Comparison of ENCODE assay signal across 3 cellular contexts in the genomic region with DNA sequence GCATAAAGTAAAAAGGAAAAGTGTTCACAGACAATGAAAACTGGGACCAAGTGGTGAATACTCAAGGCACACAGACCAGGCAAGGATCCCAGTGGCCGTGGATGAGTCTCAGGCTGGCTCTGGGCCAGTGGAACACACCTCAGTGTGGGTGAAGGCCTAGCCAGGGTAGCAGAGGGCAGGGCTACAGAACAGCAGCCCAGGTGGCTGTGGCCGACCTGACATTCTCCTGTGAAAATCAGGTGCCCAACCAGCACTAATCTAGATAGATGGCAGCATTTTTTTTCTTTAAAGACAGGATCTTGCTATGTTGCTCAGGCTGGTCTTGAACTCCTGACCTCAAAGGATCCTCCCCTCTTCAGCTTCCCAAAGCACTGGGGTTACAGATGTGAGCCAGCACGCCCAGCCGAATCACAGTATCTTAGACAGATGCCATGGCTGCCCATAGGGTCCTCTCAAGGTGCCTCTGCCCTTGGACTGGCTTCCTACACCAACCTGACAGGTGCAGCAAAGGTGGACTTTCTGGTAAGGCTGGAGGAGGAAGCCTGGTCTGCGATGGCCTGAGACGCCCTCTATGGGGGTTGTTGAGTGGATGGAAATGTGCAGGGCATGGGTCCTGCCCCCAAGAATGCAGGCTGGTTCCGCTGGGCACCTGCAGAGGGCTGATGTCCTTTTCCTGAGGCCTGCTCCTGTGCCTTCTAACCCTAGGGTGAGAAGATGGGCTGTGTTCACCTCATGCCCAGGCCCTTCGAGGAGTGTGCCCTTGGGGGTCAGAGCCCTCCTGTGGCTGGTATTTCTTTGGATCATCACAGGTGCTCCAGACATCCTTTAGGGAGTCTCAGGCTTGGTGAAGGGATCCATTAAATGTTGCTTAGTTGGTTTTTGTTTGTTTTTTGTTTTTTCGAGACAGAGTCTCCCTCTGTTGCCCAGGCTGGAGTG.
TF ChIP-seq lines count a peak whose summit lies in the region.

No MANE protein-coding gene starts in this region.

TF ChIP-seq in SK-N-SH, 30 proteins besides CTCF, POLR2A, EP300 and RAD21 (continues in another document):
- no peak for TF ChIP-seq NRF1 (IDR thresholded peaks at IDR 0.05; ENCODE audit: low read depth, low read length)
- no peak for TF ChIP-seq EZH2phosphoT487 (IDR thresholded peaks at IDR 0.05; ENCODE audit: borderline replicate concordance, low read depth)
- no peak for TF ChIP-seq MEF2A (IDR thresholded peaks at IDR 0.05; ENCODE audit: borderline replicate concordance, low read depth)
- no peak for TF ChIP-seq FOXM1 (IDR thresholded peaks at IDR 0.05; ENCODE audit: low read depth)
- no peak for TF ChIP-seq GABPA (IDR thresholded peaks at IDR 0.05; ENCODE audit: low read depth)
- TF ChIP-seq, protein P1, sequence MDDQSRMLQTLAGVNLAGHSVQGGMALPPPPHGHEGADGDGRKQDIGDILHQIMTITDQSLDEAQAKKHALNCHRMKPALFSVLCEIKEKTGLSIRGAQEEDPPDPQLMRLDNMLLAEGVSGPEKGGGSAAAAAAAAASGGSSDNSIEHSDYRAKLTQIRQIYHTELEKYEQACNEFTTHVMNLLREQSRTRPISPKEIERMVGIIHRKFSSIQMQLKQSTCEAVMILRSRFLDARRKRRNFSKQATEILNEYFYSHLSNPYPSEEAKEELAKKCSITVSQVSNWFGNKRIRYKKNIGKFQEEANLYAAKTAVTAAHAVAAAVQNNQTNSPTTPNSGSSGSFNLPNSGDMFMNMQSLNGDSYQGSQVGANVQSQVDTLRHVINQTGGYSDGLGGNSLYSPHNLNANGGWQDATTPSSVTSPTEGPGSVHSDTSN (IDR thresholded peaks at IDR 0.05), result no peak
- TF ChIP-seq, protein P2, sequence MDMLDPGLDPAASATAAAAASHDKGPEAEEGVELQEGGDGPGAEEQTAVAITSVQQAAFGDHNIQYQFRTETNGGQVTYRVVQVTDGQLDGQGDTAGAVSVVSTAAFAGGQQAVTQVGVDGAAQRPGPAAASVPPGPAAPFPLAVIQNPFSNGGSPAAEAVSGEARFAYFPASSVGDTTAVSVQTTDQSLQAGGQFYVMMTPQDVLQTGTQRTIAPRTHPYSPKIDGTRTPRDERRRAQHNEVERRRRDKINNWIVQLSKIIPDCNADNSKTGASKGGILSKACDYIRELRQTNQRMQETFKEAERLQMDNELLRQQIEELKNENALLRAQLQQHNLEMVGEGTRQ (IDR thresholded peaks at IDR 0.05; ENCODE audit: borderline replicate concordance, low read depth, low read length), result no peak
- TF ChIP-seq TAF1 (IDR thresholded peaks at IDR 0.05; ENCODE audit: borderline replicate concordance, low read depth, low read length), result no peak
- TF ChIP-seq GATA2 (CRISPR knock-in tag; IDR thresholded peaks at IDR 0.05), result no peak
- TF ChIP-seq, protein P3, sequence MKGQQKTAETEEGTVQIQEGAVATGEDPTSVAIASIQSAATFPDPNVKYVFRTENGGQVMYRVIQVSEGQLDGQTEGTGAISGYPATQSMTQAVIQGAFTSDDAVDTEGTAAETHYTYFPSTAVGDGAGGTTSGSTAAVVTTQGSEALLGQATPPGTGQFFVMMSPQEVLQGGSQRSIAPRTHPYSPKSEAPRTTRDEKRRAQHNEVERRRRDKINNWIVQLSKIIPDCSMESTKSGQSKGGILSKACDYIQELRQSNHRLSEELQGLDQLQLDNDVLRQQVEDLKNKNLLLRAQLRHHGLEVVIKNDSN (IDR thresholded peaks at IDR 0.05; ENCODE audit: borderline replicate concordance, low read depth), result no peak
- TF ChIP-seq RCOR1 (IDR thresholded peaks at IDR 0.05; ENCODE audit: low read length), result no peak
- TF ChIP-seq SIN3A (IDR thresholded peaks at IDR 0.05; ENCODE audit: borderline replicate concordance, low read depth, low read length), result no peak
- TF ChIP-seq, protein P4, sequence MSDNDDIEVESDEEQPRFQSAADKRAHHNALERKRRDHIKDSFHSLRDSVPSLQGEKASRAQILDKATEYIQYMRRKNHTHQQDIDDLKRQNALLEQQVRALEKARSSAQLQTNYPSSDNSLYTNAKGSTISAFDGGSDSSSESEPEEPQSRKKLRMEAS (IDR thresholded peaks at IDR 0.05; ENCODE audit: low read depth), result no peak
- TF ChIP-seq, protein P5, sequence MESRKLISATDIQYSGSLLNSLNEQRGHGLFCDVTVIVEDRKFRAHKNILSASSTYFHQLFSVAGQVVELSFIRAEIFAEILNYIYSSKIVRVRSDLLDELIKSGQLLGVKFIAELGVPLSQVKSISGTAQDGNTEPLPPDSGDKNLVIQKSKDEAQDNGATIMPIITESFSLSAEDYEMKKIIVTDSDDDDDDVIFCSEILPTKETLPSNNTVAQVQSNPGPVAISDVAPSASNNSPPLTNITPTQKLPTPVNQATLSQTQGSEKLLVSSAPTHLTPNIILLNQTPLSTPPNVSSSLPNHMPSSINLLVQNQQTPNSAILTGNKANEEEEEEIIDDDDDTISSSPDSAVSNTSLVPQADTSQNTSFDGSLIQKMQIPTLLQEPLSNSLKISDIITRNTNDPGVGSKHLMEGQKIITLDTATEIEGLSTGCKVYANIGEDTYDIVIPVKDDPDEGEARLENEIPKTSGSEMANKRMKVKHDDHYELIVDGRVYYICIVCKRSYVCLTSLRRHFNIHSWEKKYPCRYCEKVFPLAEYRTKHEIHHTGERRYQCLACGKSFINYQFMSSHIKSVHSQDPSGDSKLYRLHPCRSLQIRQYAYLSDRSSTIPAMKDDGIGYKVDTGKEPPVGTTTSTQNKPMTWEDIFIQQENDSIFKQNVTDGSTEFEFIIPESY (IDR thresholded peaks at IDR 0.05; ENCODE audit: borderline replicate concordance, low read depth), result no peak

TF ChIP-seq in SK-N-SH treated with all-trans-retinoic acid at 6 μM for 48 hours, 23 proteins besides CTCF, POLR2A, EP300 and RAD21:
- TF ChIP-seq, protein P6, sequence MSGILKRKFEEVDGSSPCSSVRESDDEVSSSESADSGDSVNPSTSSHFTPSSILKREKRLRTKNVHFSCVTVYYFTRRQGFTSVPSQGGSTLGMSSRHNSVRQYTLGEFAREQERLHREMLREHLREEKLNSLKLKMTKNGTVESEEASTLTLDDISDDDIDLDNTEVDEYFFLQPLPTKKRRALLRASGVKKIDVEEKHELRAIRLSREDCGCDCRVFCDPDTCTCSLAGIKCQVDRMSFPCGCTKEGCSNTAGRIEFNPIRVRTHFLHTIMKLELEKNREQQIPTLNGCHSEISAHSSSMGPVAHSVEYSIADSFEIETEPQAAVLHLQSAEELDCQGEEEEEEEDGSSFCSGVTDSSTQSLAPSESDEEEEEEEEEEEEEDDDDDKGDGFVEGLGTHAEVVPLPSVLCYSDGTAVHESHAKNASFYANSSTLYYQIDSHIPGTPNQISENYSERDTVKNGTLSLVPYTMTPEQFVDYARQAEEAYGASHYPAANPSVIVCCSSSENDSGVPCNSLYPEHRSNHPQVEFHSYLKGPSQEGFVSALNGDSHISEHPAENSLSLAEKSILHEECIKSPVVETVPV (CRISPR knock-in tag; IDR thresholded peaks at IDR 0.05), result no peak
- TF ChIP-seq TOX (CRISPR knock-in tag; IDR thresholded peaks at IDR 0.05; ENCODE audit: borderline replicate concordance) (no peak), PPARA (CRISPR knock-in tag; IDR thresholded peaks at IDR 0.05; ENCODE audit: borderline replicate concordance) (no peak), ESRRG (CRISPR knock-in tag; IDR thresholded peaks at IDR 0.05) (no peak)
- TF ChIP-seq, protein P7, sequence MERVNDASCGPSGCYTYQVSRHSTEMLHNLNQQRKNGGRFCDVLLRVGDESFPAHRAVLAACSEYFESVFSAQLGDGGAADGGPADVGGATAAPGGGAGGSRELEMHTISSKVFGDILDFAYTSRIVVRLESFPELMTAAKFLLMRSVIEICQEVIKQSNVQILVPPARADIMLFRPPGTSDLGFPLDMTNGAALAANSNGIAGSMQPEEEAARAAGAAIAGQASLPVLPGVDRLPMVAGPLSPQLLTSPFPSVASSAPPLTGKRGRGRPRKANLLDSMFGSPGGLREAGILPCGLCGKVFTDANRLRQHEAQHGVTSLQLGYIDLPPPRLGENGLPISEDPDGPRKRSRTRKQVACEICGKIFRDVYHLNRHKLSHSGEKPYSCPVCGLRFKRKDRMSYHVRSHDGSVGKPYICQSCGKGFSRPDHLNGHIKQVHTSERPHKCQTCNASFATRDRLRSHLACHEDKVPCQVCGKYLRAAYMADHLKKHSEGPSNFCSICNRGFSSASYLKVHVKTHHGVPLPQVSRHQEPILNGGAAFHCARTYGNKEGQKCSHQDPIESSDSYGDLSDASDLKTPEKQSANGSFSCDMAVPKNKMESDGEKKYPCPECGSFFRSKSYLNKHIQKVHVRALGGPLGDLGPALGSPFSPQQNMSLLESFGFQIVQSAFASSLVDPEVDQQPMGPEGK (CRISPR knock-in tag; IDR thresholded peaks at IDR 0.05; ENCODE audit: borderline replicate concordance), result no peak
TF ChIP-seq in SK-N-SH treated with all-trans-retinoic acid at 6 μM for 48 hours: peak in this region for 0.

TF ChIP-seq in H1, 55 proteins besides CTCF, POLR2A, EP300 and RAD21:
- TF ChIP-seq SIRT6 (IDR thresholded peaks at IDR 0.05; ENCODE audit: low read length) (no peak), HDAC2 (IDR thresholded peaks at IDR 0.05; ENCODE audit: borderline replicate concordance in 1 of 2, low read depth in 2 of 2, low read length in 2 of 2) (no peak), SRF (IDR thresholded peaks at IDR 0.05; ENCODE audit: low read depth, low read length) (no peak), POU5F1 (IDR thresholded peaks at IDR 0.05; ENCODE audit: low read depth, low read length) (no peak), TAF7 (optimal IDR thresholded peaks at IDR 0.05; ENCODE audit: borderline replicate concordance, low read depth, low read length) (no peak), JUN (IDR thresholded peaks at IDR 0.05; ENCODE audit: low read depth, low read length) (no peak), KDM5A (IDR thresholded peaks at IDR 0.05; ENCODE audit: low read length) (no peak)
- TF ChIP-seq, protein P4 (IDR thresholded peaks at IDR 0.05), result no peak
- TF ChIP-seq, protein P8, sequence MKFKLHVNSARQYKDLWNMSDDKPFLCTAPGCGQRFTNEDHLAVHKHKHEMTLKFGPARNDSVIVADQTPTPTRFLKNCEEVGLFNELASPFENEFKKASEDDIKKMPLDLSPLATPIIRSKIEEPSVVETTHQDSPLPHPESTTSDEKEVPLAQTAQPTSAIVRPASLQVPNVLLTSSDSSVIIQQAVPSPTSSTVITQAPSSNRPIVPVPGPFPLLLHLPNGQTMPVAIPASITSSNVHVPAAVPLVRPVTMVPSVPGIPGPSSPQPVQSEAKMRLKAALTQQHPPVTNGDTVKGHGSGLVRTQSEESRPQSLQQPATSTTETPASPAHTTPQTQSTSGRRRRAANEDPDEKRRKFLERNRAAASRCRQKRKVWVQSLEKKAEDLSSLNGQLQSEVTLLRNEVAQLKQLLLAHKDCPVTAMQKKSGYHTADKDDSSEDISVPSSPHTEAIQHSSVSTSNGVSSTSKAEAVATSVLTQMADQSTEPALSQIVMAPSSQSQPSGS (IDR thresholded peaks at IDR 0.05; ENCODE audit: low read length), result no peak
